ENCODE assay signal across 13 cellular contexts in genomic region chr14:76236172-76237130, GRCh38.
DNase-seq lines count a peak whose midpoint lies in the region; ATAC-seq lines count a peak whose summit lies in the region.
"Had no signal": no experiment of that assay in that cellular context is flagged by ENCODE, and none has a peak within 500 bp of the region (broad histone marks: within the 10 kb centered on the region; RNA-seq: fewer than 3 reads in every experiment).

No MANE protein-coding gene starts in this region.

- H3K9me3 ChIP-seq in CD8-positive, alpha-beta memory T cell (ENCODE audit: low read length), result no peaks in the 10 kb centered on the region

- H3K27ac ChIP-seq in caudate nucleus (ENCODE audit: low read depth, low read length), result no peak overlapping the region
- H3K27ac ChIP-seq in CD8-positive, alpha-beta memory T cell (ENCODE audit: low read depth, low read length), result no peak overlapping the region
- H3K27ac ChIP-seq: esophagus muscularis mucosa, transverse colon had no signal

- H3K36me3 ChIP-seq in CD8-positive, alpha-beta memory T cell (ENCODE audit: insufficient read depth, low read length), result no peaks in the 10 kb centered on the region
- H3K36me3 ChIP-seq: transverse colon had no signal

- no peaks in the 10 kb centered on the region for H3K27me3 ChIP-seq in CD8-positive, alpha-beta memory T cell (ENCODE audit: insufficient read depth, low read length, poor library complexity, severe bottlenecking)
- H3K27me3 ChIP-seq: esophagus muscularis mucosa, transverse colon had no signal

- H3K27me3 Mint-ChIP-seq in CD8-positive, alpha-beta memory T cell, result peaks cover 0 to 23% of the 10 kb centered on the region in 2 donors

- no peak overlapping the region for H3K27ac Mint-ChIP-seq in CD8-positive, alpha-beta memory T cell
- H3K27ac Mint-ChIP-seq: HFFc6 had no signal

- peaks cover 1 to 60% (median 23%) of the 10 kb centered on the region in 3 donors for H3K36me3 Mint-ChIP-seq in CD8-positive, alpha-beta memory T cell

- H3K4me1 Mint-ChIP-seq in CD8-positive, alpha-beta memory T cell, result no peaks in the 10 kb centered on the region

- peak; percentile 2 for DNase-seq in CD1c-positive myeloid dendritic cell (ENCODE audit: extremely low spot score)
- DNase-seq in NAMALWA (ENCODE audit: low spot score), result peak; percentile 3
- no peak for DNase-seq in stimulated activated CD4-positive, alpha-beta T cell treated with anti-CD3 and anti-CD28 coated beads, Interleukin-4, amount 100 ng/mL, for 4 hours
- DNase-seq in caudate nucleus (lab: John Stamatoyannopoulos, UW), result no peak
- no peak for DNase-seq in CD8-positive, alpha-beta memory T cell
- DNase-seq in stimulated activated CD4-positive, alpha-beta T cell treated with anti-CD3 and anti-CD28 coated beads, Interleukin-2, amount 100 ng/mL, for 48 hours, result no peak
- DNase-seq: ACHN; activated T-cell treated with anti-CD3 and anti-CD28 coated beads, Interleukin-2, amount 50 U/mL, for 1 hour; HFFc6; transverse colon had no signal

- POLR2A ChIA-PET in CD8-positive, alpha-beta memory T cell (lab: Charles Lee), result no interaction called here

- H3K4me3 Mint-ChIP-seq in CD8-positive, alpha-beta memory T cell, result no peak overlapping the region
- H3K4me3 Mint-ChIP-seq: HFFc6 had no signal

- no peaks in the 10 kb centered on the region for H3K4me1 ChIP-seq in CD8-positive, alpha-beta memory T cell (ENCODE audit: insufficient read depth, low read length)
- H3K4me1 ChIP-seq: esophagus muscularis mucosa, transverse colon had no signal

- CTCF ChIA-PET in CD8-positive, alpha-beta memory T cell (lab: Charles Lee), result no interaction called here

- H3K4me3 ChIP-seq in CD8-positive, alpha-beta memory T cell (ENCODE audit: low read length), result no peak overlapping the region
- H3K4me3 ChIP-seq: esophagus muscularis mucosa, transverse colon had no signal

- ATAC-seq in GM19395 (IDR thresholded peaks at IDR 0.05; ENCODE audit: unreplicated experiment), result peak; percentile 79
- ATAC-seq in HG02885 (IDR thresholded peaks at IDR 0.05; ENCODE audit: poor library complexity, unreplicated experiment), result peak; percentile 70

- peaks cover 4 to 16% (median 8%) of the 10 kb centered on the region in 5 donors for H3K9me3 Mint-ChIP-seq in CD8-positive, alpha-beta memory T cell

Comparison
In these comparisons a context has a peak if more than half of its experiments do, and no peak if none do; other contexts are left out.
1. DNase-seq: peak in CD1c-positive myeloid dendritic cell (single experiment) and NAMALWA (single experiment); none in stimulated activated CD4-positive, alpha-beta T cell treated with anti-CD3 and anti-CD28 coated beads, Interleukin-4, amount 100 ng/mL, for 4 hours (0 of 2), caudate nucleus (0 of 61), CD8-positive, alpha-beta memory T cell (0 of 5) and stimulated activated CD4-positive, alpha-beta T cell treated with anti-CD3 and anti-CD28 coated beads, Interleukin-2, amount 100 ng/mL, for 48 hours (0 of 2).